Comparison of ENCODE assay signal across 8 cellular contexts in the genomic region with DNA sequence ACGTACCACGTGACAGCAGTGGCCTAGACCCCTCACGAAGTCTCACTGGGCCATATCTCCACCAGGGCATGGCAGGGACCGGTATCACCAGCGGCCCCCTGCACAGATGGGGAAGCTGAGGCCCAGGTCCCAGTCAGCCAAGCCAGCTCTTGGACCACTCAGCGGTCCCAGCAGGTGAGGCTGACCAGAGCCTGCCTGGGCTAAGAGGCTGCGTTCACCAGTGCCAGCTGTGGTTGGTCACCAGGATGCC. TPM values are rescaled to one million over a fixed set of nuclear protein-coding genes. Genes with fewer than 3 reads are reported as not detected.
DNase-seq lines count a peak whose midpoint lies in the region; ATAC-seq and TF ChIP-seq lines count a peak whose summit lies in the region.

No MANE protein-coding gene starts in this region.

- H3K36me3 Mint-ChIP-seq in Calu3 (ENCODE audit: insufficient read depth, unreplicated experiment) (peaks cover 56% of the 10 kb centered on the region), progenitor cell of endocrine pancreas (ENCODE audit: insufficient read depth) (peaks cover 7% of the 10 kb centered on the region)

- CTCF ChIA-PET in Calu3 (lab: Charles Lee) = interaction anchor here (0.7 to 3.3 kb wide), 15 partner anchors 10 to 433 kb away, joined by 3 to 15 read pairs (median 4); a partner anchor contains a TSS

- H3K4me3 Mint-ChIP-seq in Calu3 (ENCODE audit: low read depth, unreplicated experiment) (peak overlapping the region; percentile 78), progenitor cell of endocrine pancreas (ENCODE audit: low read depth) (no peak overlapping the region)

- intact Hi-C loops in Calu3 (cut with micrococcal nuclease; ENCODE audit: unreplicated experiment) = loop anchor here (5.0 kb wide), 2 partner anchors 106 to 291 kb away; no protein-coding TSS in a partner anchor

- TF ChIP-seq CTCF in Calu3 (IDR thresholded peaks at IDR 0.05; ENCODE audit: unreplicated experiment) (no peak), OCI-LY3 (IDR thresholded peaks at IDR 0.05; ENCODE audit: low read depth, low read length) (no peak), progenitor cell of endocrine pancreas (IDR thresholded peaks at IDR 0.05; ENCODE audit: unreplicated experiment) (no peak)

- H3K9ac ChIP-seq in OCI-LY3 (ENCODE audit: low read length) = peak overlapping the region; percentile 44; the same call in 1 of the 2 replicates
- H3K9ac ChIP-seq in endocrine pancreas (ENCODE audit: control insufficient read depth, insufficient read depth, low read length) = peak overlapping the region; percentile 19

- no peak overlapping the region for H3K27ac ChIP-seq in OCI-LY3 (ENCODE audit: low read length)

- peaks cover 8% of the 10 kb centered on the region for H3K79me2 ChIP-seq in OCI-LY3 (ENCODE audit: low read length)

- BruUV-seq in Calu3 (replicated peaks; lab: Mats Ljungman, UMichigan) = no TSS peak

- H3K27me3 Mint-ChIP-seq in Calu3 (ENCODE audit: unreplicated experiment) (peaks cover 19% of the 10 kb centered on the region), progenitor cell of endocrine pancreas (peaks cover 14% of the 10 kb centered on the region)

- ATAC-seq in GM21423 (IDR thresholded peaks at IDR 0.05; ENCODE audit: unreplicated experiment) (no peak), HG02970 (IDR thresholded peaks at IDR 0.05; ENCODE audit: low FRiP score, unreplicated experiment) (no peak)

- peaks cover 8% of the 10 kb centered on the region; the same call in 1 of the 2 replicates for H4K20me1 ChIP-seq in OCI-LY3 (ENCODE audit: insufficient read depth, low read length)

- H3K27ac Mint-ChIP-seq in Calu3 (ENCODE audit: unreplicated experiment) (peak overlapping the region; percentile 82), progenitor cell of endocrine pancreas (peak overlapping the region; percentile 62)

- no peak for DNase-seq in Calu3
- DNase-seq in progenitor cell of endocrine pancreas (ENCODE audit: low spot score, unreplicated experiment) = no peak
- no peak for DNase-seq in SKM-1 (lab: John Stamatoyannopoulos, UW; ENCODE audit: unreplicated experiment)
- DNase-seq in HPDE6-E6E7 (ENCODE audit: extremely low spot score) = no peak

- H3K9me3 Mint-ChIP-seq in Calu3 (ENCODE audit: low read depth, unreplicated experiment) = no peaks in the 10 kb centered on the region
- no peaks in the 10 kb centered on the region for H3K9me3 Mint-ChIP-seq in progenitor cell of endocrine pancreas (ENCODE audit: low read depth)

- H3K4me2 ChIP-seq in OCI-LY3 (ENCODE audit: low read length) = peak overlapping the region; percentile 88

- H3K4me3 ChIP-seq in OCI-LY3 (ENCODE audit: low read length) (peak overlapping the region; percentile 76), endocrine pancreas (ENCODE audit: control insufficient read depth, insufficient read depth, low read length) (no peak overlapping the region)

- H3K36me3 ChIP-seq in OCI-LY3 (replicated peaks; ENCODE audit: low read depth, low read length) = peaks cover 13% of the 10 kb centered on the region
- no peaks in the 10 kb centered on the region for H3K36me3 ChIP-seq in endocrine pancreas (ENCODE audit: control insufficient read depth, insufficient read depth, low read length)

- H2AFZ ChIP-seq in OCI-LY3 (ENCODE audit: low read depth, low read length) = peak overlapping the region; percentile 32; the same call in 1 of the 2 replicates

- H3K4me1 ChIP-seq in OCI-LY3 (ENCODE audit: low read length) (peaks cover 23% of the 10 kb centered on the region), endocrine pancreas (ENCODE audit: control insufficient read depth, insufficient read depth, low read length) (no peaks in the 10 kb centered on the region)

- H3K4me1 Mint-ChIP-seq in Calu3 (ENCODE audit: low read depth, unreplicated experiment) (peaks cover 41% of the 10 kb centered on the region), progenitor cell of endocrine pancreas (ENCODE audit: low read depth) (peaks cover 2% of the 10 kb centered on the region)

- H3K9me3 ChIP-seq in OCI-LY3 (ENCODE audit: insufficient read depth, low read length) = no peaks in the 10 kb centered on the region
- no peaks in the 10 kb centered on the region for H3K9me3 ChIP-seq in endocrine pancreas (ENCODE audit: control insufficient read depth, low read length)

- H3K27me3 ChIP-seq in OCI-LY3 (ENCODE audit: low read depth, low read length) = peaks cover 33% of the 10 kb centered on the region
- H3K27me3 ChIP-seq in endocrine pancreas (ENCODE audit: control insufficient read depth, insufficient read depth, low read length) = no peaks in the 10 kb centered on the region

RNA-seq across cellular contexts. Expression of a gene that starts 2.6 kb away (rescaled TPM):
- total RNA-seq in Calu3 (2022) (28.9 and 31.8 TPM in 2 replicates), progenitor cell of endocrine pancreas (12.4 and 13.8 TPM in 2 replicates)

RNA-seq across cellular contexts. Expression of a gene that starts 11.0 kb away (rescaled TPM):
- total RNA-seq in Calu3 (2022) (80.1 and 98.2 TPM in 2 replicates), progenitor cell of endocrine pancreas (29.6 and 31.0 TPM in 2 replicates)

RNA-seq across cellular contexts. Expression of a gene that starts 23.2 kb away (rescaled TPM):
- total RNA-seq in Calu3 (2022) (2.7 TPM in 2 replicates), progenitor cell of endocrine pancreas (81.5 and 84.3 TPM in 2 replicates)

Comparison
In these comparisons a context has a peak if more than half of its experiments do, and no peak if none do; other contexts are left out.
1. RNA of a gene that starts 23.2 kb away (total RNA-seq): 81.5 to 84.3 TPM in progenitor cell of endocrine pancreas; 2.7 TPM in Calu3; every median in the first group is over 10 times any median in the second.